In genomic region chr2:60550151-60550983, GRCh38 we compare ENCODE assay signal across 7 cellular contexts. TPM values are rescaled to one million over a fixed set of nuclear protein-coding genes. Genes with fewer than 3 reads are reported as not detected.
DNase-seq lines count a peak whose midpoint lies in the region; TF ChIP-seq lines count a peak whose summit lies in the region.

No MANE protein-coding gene starts in this region.

- H3K4me3 ChIP-seq in astrocyte of the cerebellum (ENCODE audit: low read depth, low read length): peak overlapping the region; percentile 84

- TF ChIP-seq CTCF in GM12873 (IDR thresholded peaks at IDR 0.05; ENCODE audit: insufficient read depth, low read depth, low read length, missing control alignments): peak; percentile 67
- peak; percentile 79 for TF ChIP-seq CTCF in astrocyte of the cerebellum (IDR thresholded peaks at IDR 0.05; ENCODE audit: low read depth, low read length, missing control alignments)

- in situ Hi-C loops in astrocyte of the cerebellum (cut with HindIII; ENCODE audit: low sequenced_read_pairs): no loop called here

- DNase-seq in HCEC 1CT (peak; percentile 50), LHCN-M2 (ENCODE audit: low read depth) (peak; percentile 43), RPMI8226 (peak; percentile 88), astrocyte of the cerebellum (ENCODE audit: low read depth) (peak; percentile 64), hippocampal formation (lab: John Stamatoyannopoulos, UW) (peak; percentile 69 to 72), renal cortical epithelial cell (ENCODE audit: low read depth) (peak; percentile 62)

RNA-seq across cellular contexts. Expression of gene BCL11A, which starts 3.1 kb away (rescaled TPM):
- total RNA-seq in LHCN-M2 (2014; rRNA removed): 0.11 and 0.13 TPM in 2 replicates
- 0.12 TPM for polyA plus RNA-seq in LHCN-M2 (2012)
- 0.80 and 1.0 TPM in 2 replicates for total RNA-seq in renal cortical epithelial cell

Comparison
In these comparisons a context has a peak if more than half of its experiments do, and no peak if none do; other contexts are left out.
1. Peak in every context shown above with its lines: DNase-seq and H3K4me3 ChIP-seq.